ENCODE assay signal across 1 cellular context in genomic region chr3:73055583-73056364, GRCh38.
TF ChIP-seq lines count a peak whose summit lies in the region.

No MANE protein-coding gene starts in this region.

TF ChIP-seq in GM12878, 131 proteins besides CTCF, POLR2A, EP300 and RAD21:
- TF ChIP-seq ZSCAN29 (IDR thresholded peaks at IDR 0.05): no peak
- no peak for TF ChIP-seq IKZF2 (IDR thresholded peaks at IDR 0.05)
- TF ChIP-seq ATF2 (IDR thresholded peaks at IDR 0.05; ENCODE audit: low read length): no peak
- no peak for TF ChIP-seq SP1 (IDR thresholded peaks at IDR 0.05; ENCODE audit: low read depth, low read length)
- TF ChIP-seq TCF3 (IDR thresholded peaks at IDR 0.05; ENCODE audit: borderline replicate concordance, insufficient read depth, low read depth, low read length): no peak
- no peak for TF ChIP-seq CEBPZ (IDR thresholded peaks at IDR 0.05; ENCODE audit: low read depth, low read length)
- no peak for TF ChIP-seq EZH2 (IDR thresholded peaks at IDR 0.05; ENCODE audit: borderline replicate concordance, control insufficient read depth, low read depth, low read length)
- no peak for TF ChIP-seq SMAD5 (IDR thresholded peaks at IDR 0.05; ENCODE audit: low read depth)
- TF ChIP-seq IRF5 (IDR thresholded peaks at IDR 0.05; ENCODE audit: borderline replicate concordance): no peak
- no peak for TF ChIP-seq HDAC6 (IDR thresholded peaks at IDR 0.05; ENCODE audit: unreplicated experiment)
- TF ChIP-seq E2F4 (IDR thresholded peaks at IDR 0.05; ENCODE audit: low read depth, low read length): no peak
TF ChIP-seq in GM12878: peak in this region for 0.
